7 cellular contexts compared by ENCODE assay signal in genomic region chr6:74170550-74170949, GRCh38.
DNase-seq lines count a peak whose midpoint lies in the region; ATAC-seq and TF ChIP-seq lines count a peak whose summit lies in the region.
"Not testable (repeated sequence)": the region's sequence is repeated elsewhere in the genome, so short reads cannot be mapped to it uniquely, and the experiment has no call there.

No MANE protein-coding gene starts in this region.

- not testable (repeated sequence) for BruUV-seq in PC-3 (replicated peaks; lab: Mats Ljungman, UMichigan)

- H3K4me3 ChIP-seq in PC-3 (ENCODE audit: low read length); brain microvascular endothelial cell (ENCODE audit: low read depth, low read length); foreskin fibroblast (ENCODE audit: low read depth in 1 of 2, low read length in 2 of 2); osteoblast (ENCODE audit: insufficient read depth, low read length): not testable (repeated sequence)

- not testable (repeated sequence) for H3K79me2 ChIP-seq in PC-3 (ENCODE audit: low read length); osteoblast (ENCODE audit: insufficient read depth, low read length)

- not testable (repeated sequence) for DNase-seq in AG09319 (ENCODE audit: extremely low read depth, low read depth); PC-3; brain microvascular endothelial cell; epithelial cell of prostate (ENCODE audit: low read depth, low spot score); foreskin fibroblast
- peak; percentile 10 for DNase-seq in HCEC 1CT
- peak; percentile 19 for DNase-seq in osteoblast (ENCODE audit: insufficient read length, low spot score, missing footprints)

- not testable (repeated sequence) for H3K9me3 ChIP-seq in PC-3 (ENCODE audit: low read length); osteoblast (ENCODE audit: low read depth, low read length)

- H3F3A ChIP-seq in PC-3 (ENCODE audit: low read length, unreplicated experiment) = not testable (repeated sequence)

- POLR2A ChIA-PET in PC-3 (lab: Charles Lee; ENCODE audit: unreplicated experiment) = not testable (repeated sequence)

- not testable (repeated sequence) for H3K36me3 ChIP-seq in PC-3 (ENCODE audit: low read depth, low read length); brain microvascular endothelial cell (replicated peaks); osteoblast (ENCODE audit: insufficient read depth, low read length)

- not testable (repeated sequence) for H3K27ac ChIP-seq in PC-3 (ENCODE audit: low read length); brain microvascular endothelial cell; osteoblast (ENCODE audit: low read depth, low read length)
- peak overlapping the region; percentile 51 for H3K27ac ChIP-seq in epithelial cell of prostate

- not testable (repeated sequence) for H3K9ac ChIP-seq in PC-3 (ENCODE audit: low read length)

- not testable (repeated sequence) for H2AFZ ChIP-seq in PC-3 (ENCODE audit: low read length); osteoblast (ENCODE audit: low read length)

- not testable (repeated sequence) for H3K27me3 ChIP-seq in PC-3 (ENCODE audit: low read length); brain microvascular endothelial cell (replicated peaks); osteoblast (ENCODE audit: insufficient read depth, low read length)

- peak; percentile 56 for ATAC-seq in PC-3

- not testable (repeated sequence) for H3K9me2 ChIP-seq in PC-3 (replicated peaks; ENCODE audit: low read length)

- CTCF ChIA-PET in PC-3 (lab: Charles Lee) = not testable (repeated sequence)

- TF ChIP-seq CTCF in AG09319 (IDR thresholded peaks at IDR 0.05; ENCODE audit: low read depth, low read length) (peak; percentile 3), PC-3 (conservative IDR thresholded peaks at IDR 0.05; ENCODE audit: low read depth, low read length) (peak; percentile 50), brain microvascular endothelial cell (IDR thresholded peaks at IDR 0.05; ENCODE audit: low read depth, low read length, missing control alignments) (peak; percentile 57), foreskin fibroblast (IDR thresholded peaks at IDR 0.05; ENCODE audit: low read depth, low read length) (peak; percentile 48), osteoblast (IDR thresholded peaks at IDR 0.05; ENCODE audit: extremely low read depth, low read depth, low read length) (peak; percentile 46)

- H3K4me2 ChIP-seq in PC-3 (ENCODE audit: low read length); osteoblast (ENCODE audit: insufficient read depth, low read length): not testable (repeated sequence)

- not testable (repeated sequence) for H3K4me1 ChIP-seq in PC-3 (ENCODE audit: insufficient read depth, low read length); osteoblast (ENCODE audit: insufficient read depth, low read length)

- not testable (repeated sequence) for H4K20me1 ChIP-seq in PC-3 (ENCODE audit: low read length); osteoblast (ENCODE audit: insufficient read depth, low read length)

- in situ Hi-C loops in brain microvascular endothelial cell (cut with HindIII; ENCODE audit: low pct_ligation_motif_present, low sequenced_read_pairs) = not testable (repeated sequence)

- intact Hi-C loops in PC-3 (cut with micrococcal nuclease) = not testable (repeated sequence)

Comparison
In these comparisons a context has a peak if more than half of its experiments do, and no peak if none do; other contexts are left out.
1. CTCF ChIP-seq: peak in every context shown above with its lines; median percentile 57 in brain microvascular endothelial cell; 50 in PC-3; 48 in foreskin fibroblast; 46 in osteoblast; 3 in AG09319.